35 cellular contexts compared by ENCODE assay signal in genomic region chr12:10919809-10920208, GRCh38. TPM values are rescaled to one million over a fixed set of nuclear protein-coding genes. Genes with fewer than 3 reads are reported as not detected.
"Had no signal": no experiment of that assay in that cellular context is flagged by ENCODE, and none has a peak within 500 bp of the region (broad histone marks: within the 10 kb centered on the region; RNA-seq: fewer than 3 reads in every experiment).

No MANE protein-coding gene starts in this region.

- H3K27ac ChIP-seq: neutrophil, pancreas, psoas muscle, skin epidermis, spleen, suprapubic skin, thoracic aorta, thyroid gland, tibial nerve, upper lobe of left lung, vagina had no signal

- H3K27me3 ChIP-seq: neutrophil, pancreas, spleen, suprapubic skin, thyroid gland, tibial nerve, upper lobe of left lung, vagina had no signal

- H3K4me1 ChIP-seq: psoas muscle, spleen, suprapubic skin, thyroid gland, tibial nerve, upper lobe of left lung, vagina had no signal

- DNase-seq: naive thymus-derived CD4-positive, alpha-beta T cell; nephron progenitor cell; nucleus accumbens; pancreas; psoas muscle; right cardiac atrium; spleen; stimulated activated CD4-positive, alpha-beta T cell treated with anti-CD3 and anti-CD28 coated beads, Interleukin-12 subunit alpha, Interleukin-12 subunit beta, amount 100 ng/mL, for 4 hours; stimulated activated CD4-positive, alpha-beta T cell treated with anti-CD3 and anti-CD28 coated beads, Interleukin-1b, Interleukin-23, amount 100 ng/mL, for 48 hours; stimulated activated CD4-positive, alpha-beta T cell treated with anti-CD3 and anti-CD28 coated beads, Interleukin-4, amount 100 ng/mL, for 1 hour; stimulated activated CD4-positive, alpha-beta T cell treated with anti-CD3 and anti-CD28 coated beads, Interleukin-4, amount 100 ng/mL, for 4 hours; stimulated activated CD8-positive, alpha-beta memory T cell treated with anti-CD3 and anti-CD28 coated beads, Interleukin-4, amount 100 ng/mL, for 48 hours; stimulated activated naive CD4-positive, alpha-beta T cell; stimulated activated naive CD8-positive, alpha-beta T cell treated with anti-CD3 and anti-CD28 coated beads, Interleukin-15, amount 100 ng/mL, for 72 hours; stimulated activated naive CD8-positive, alpha-beta T cell treated with anti-CD3 and anti-CD28 coated beads, Interleukin-15, Interleukin-2, amounts not matched to agents 100 U/mL and 50 U/mL, for 24 hours; substantia nigra; thyroid gland; trophoblast cell; upper lobe of left lung had no signal

- H3K9me3 ChIP-seq: neutrophil, pancreas, psoas muscle, spleen, suprapubic skin, thoracic aorta, thyroid gland, tibial nerve, upper lobe of left lung, vagina had no signal

- H3K36me3 ChIP-seq: neutrophil, pancreas, spleen, suprapubic skin, thoracic aorta, thyroid gland, tibial nerve, upper lobe of left lung, vagina had no signal

- ATAC-seq: naive thymus-derived CD4-positive, alpha-beta T cell; natural killer cell treated with Interleukin-12 subunit alpha and Interleukin-12 subunit beta and Interleukin-15 and Interleukin-18, amount 100 ng/mL, for 72 hours; pancreas; psoas muscle; right cardiac atrium; sciatic nerve; stimulated activated memory B cell treated with anti-CD40 and anti-IgM and Interleukin-4, amounts not matched to agents 10 μg/mL and 1 μg/mL and 100 μg/mL, for 72 hours; stimulated activated naive CD8-positive, alpha-beta T cell treated with anti-CD3 and anti-CD28 coated beads, Interleukin-15, amount 100 ng/mL, for 72 hours; stimulated activated naive CD8-positive, alpha-beta T cell treated with anti-CD3 and anti-CD28 coated beads, Interleukin-15, Interleukin-2, amounts not matched to agents 100 U/mL and 50 U/mL, for 24 hours had no signal

- H3K4me2 ChIP-seq: smooth muscle cell had no signal

- H3K4me3 ChIP-seq: pancreas, psoas muscle, skin epidermis, smooth muscle cell, spleen, suprapubic skin, thoracic aorta, thyroid gland, tibial nerve, upper lobe of left lung, vagina had no signal

RNA-seq across cellular contexts. Expression of gene PRH2, which starts 9.2 kb away (rescaled TPM):
- total RNA-seq: natural killer cell treated with Interleukin-12 subunit alpha and Interleukin-12 subunit beta and Interleukin-15 and Interleukin-18, amount 100 ng/mL, for 72 hours; neural crest cell; omental fat pad; osteocyte; pancreas; posterior vena cava; psoas muscle; renal cortical epithelial cell; sciatic nerve; smooth muscle cell; spleen; thoracic aorta; thyroid gland; ureter; vagina had no signal
- polyA plus RNA-seq: naive thymus-derived CD4-positive, alpha-beta T cell; psoas muscle; right cardiac atrium; smooth muscle cell had no signal

RNA-seq across cellular contexts. Expression of gene TAS2R13, which starts 10.4 kb away (rescaled TPM):
- polyA plus RNA-seq: naive thymus-derived CD4-positive, alpha-beta T cell; pancreas; smooth muscle cell had no signal
